Comparison of ENCODE assay signal across 2 cellular contexts in the genomic region with DNA sequence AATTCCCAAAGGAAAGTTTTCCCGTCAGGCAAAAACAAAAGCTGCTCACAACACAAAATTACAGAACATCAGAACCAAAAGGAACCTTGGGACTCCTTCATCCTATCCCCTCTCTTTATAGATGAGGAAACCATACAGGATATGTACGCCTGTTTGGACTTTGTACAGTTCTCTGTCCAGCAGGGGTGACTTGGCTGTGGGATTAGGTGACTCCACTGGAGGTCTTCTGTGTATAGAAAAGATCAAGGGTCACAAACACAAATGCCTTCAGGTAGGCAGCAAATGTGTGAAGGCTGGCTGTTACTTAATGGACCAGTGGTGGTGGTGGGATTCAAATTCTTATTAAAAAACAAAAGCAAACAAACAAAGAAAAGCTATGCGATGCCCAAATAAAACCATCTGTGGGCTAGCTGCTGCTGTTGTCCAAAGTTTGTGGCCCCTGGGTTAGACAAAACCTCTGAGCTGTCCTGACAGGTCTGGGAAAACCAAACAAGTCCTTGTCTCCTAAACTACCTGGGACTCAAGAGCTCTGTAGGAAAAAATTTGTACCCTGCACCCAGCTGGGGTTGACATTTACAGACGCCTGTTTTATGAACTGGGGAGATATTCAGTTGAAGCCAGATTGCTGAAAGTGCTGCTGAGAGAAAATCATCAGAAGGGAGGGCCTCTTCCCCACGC.
TF ChIP-seq lines count a peak whose summit lies in the region.

No MANE protein-coding gene starts in this region.

TF ChIP-seq in A549, 52 proteins besides CTCF, POLR2A, EP300 and RAD21 (continued from another document):
- TF ChIP-seq, protein P1, sequence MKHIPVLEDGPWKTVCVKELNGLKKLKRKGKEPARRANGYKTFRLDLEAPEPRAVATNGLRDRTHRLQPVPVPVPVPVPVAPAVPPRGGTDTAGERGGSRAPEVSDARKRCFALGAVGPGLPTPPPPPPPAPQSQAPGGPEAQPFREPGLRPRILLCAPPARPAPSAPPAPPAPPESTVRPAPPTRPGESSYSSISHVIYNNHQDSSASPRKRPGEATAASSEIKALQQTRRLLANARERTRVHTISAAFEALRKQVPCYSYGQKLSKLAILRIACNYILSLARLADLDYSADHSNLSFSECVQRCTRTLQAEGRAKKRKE (CRISPR knock-in tag; IDR thresholded peaks at IDR 0.05; ENCODE audit: low read depth) = no peak
- no peak for TF ChIP-seq NFE2L2 (conservative IDR thresholded peaks at IDR 0.05; ENCODE audit: low read length)
- TF ChIP-seq, protein P2, sequence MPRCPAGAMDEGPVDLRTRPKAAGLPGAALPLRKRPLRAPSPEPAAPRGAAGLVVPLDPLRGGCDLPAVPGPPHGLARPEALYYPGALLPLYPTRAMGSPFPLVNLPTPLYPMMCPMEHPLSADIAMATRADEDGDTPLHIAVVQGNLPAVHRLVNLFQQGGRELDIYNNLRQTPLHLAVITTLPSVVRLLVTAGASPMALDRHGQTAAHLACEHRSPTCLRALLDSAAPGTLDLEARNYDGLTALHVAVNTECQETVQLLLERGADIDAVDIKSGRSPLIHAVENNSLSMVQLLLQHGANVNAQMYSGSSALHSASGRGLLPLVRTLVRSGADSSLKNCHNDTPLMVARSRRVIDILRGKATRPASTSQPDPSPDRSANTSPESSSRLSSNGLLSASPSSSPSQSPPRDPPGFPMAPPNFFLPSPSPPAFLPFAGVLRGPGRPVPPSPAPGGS (IDR thresholded peaks at IDR 0.05) = no peak
- no peak for TF ChIP-seq SMC3 (IDR thresholded peaks at IDR 0.05)
TF ChIP-seq in A549: peak in this region for 0.

TF ChIP-seq in GM23338, 12 proteins besides CTCF, POLR2A, EP300 and RAD21 (continued from another document):
- TF ChIP-seq ZNF114 (CRISPR knock-in tag; IDR thresholded peaks at IDR 0.05) (no peak), EZH2phosphoT487 (IDR thresholded peaks at IDR 0.05; ENCODE audit: unreplicated experiment) (no peak), POLR2AphosphoS5 (IDR thresholded peaks at IDR 0.05; ENCODE audit: low read depth) (no peak), ZNF331 (CRISPR knock-in tag; IDR thresholded peaks at IDR 0.05; ENCODE audit: low read depth) (no peak), CREB1 (CRISPR knock-in tag; IDR thresholded peaks at IDR 0.05; ENCODE audit: low read depth) (no peak)
- TF ChIP-seq, protein P3, sequence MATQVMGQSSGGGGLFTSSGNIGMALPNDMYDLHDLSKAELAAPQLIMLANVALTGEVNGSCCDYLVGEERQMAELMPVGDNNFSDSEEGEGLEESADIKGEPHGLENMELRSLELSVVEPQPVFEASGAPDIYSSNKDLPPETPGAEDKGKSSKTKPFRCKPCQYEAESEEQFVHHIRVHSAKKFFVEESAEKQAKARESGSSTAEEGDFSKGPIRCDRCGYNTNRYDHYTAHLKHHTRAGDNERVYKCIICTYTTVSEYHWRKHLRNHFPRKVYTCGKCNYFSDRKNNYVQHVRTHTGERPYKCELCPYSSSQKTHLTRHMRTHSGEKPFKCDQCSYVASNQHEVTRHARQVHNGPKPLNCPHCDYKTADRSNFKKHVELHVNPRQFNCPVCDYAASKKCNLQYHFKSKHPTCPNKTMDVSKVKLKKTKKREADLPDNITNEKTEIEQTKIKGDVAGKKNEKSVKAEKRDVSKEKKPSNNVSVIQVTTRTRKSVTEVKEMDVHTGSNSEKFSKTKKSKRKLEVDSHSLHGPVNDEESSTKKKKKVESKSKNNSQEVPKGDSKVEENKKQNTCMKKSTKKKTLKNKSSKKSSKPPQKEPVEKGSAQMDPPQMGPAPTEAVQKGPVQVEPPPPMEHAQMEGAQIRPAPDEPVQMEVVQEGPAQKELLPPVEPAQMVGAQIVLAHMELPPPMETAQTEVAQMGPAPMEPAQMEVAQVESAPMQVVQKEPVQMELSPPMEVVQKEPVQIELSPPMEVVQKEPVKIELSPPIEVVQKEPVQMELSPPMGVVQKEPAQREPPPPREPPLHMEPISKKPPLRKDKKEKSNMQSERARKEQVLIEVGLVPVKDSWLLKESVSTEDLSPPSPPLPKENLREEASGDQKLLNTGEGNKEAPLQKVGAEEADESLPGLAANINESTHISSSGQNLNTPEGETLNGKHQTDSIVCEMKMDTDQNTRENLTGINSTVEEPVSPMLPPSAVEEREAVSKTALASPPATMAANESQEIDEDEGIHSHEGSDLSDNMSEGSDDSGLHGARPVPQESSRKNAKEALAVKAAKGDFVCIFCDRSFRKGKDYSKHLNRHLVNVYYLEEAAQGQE (IDR thresholded peaks at IDR 0.05; ENCODE audit: unreplicated experiment) = no peak
- TF ChIP-seq, protein P4, sequence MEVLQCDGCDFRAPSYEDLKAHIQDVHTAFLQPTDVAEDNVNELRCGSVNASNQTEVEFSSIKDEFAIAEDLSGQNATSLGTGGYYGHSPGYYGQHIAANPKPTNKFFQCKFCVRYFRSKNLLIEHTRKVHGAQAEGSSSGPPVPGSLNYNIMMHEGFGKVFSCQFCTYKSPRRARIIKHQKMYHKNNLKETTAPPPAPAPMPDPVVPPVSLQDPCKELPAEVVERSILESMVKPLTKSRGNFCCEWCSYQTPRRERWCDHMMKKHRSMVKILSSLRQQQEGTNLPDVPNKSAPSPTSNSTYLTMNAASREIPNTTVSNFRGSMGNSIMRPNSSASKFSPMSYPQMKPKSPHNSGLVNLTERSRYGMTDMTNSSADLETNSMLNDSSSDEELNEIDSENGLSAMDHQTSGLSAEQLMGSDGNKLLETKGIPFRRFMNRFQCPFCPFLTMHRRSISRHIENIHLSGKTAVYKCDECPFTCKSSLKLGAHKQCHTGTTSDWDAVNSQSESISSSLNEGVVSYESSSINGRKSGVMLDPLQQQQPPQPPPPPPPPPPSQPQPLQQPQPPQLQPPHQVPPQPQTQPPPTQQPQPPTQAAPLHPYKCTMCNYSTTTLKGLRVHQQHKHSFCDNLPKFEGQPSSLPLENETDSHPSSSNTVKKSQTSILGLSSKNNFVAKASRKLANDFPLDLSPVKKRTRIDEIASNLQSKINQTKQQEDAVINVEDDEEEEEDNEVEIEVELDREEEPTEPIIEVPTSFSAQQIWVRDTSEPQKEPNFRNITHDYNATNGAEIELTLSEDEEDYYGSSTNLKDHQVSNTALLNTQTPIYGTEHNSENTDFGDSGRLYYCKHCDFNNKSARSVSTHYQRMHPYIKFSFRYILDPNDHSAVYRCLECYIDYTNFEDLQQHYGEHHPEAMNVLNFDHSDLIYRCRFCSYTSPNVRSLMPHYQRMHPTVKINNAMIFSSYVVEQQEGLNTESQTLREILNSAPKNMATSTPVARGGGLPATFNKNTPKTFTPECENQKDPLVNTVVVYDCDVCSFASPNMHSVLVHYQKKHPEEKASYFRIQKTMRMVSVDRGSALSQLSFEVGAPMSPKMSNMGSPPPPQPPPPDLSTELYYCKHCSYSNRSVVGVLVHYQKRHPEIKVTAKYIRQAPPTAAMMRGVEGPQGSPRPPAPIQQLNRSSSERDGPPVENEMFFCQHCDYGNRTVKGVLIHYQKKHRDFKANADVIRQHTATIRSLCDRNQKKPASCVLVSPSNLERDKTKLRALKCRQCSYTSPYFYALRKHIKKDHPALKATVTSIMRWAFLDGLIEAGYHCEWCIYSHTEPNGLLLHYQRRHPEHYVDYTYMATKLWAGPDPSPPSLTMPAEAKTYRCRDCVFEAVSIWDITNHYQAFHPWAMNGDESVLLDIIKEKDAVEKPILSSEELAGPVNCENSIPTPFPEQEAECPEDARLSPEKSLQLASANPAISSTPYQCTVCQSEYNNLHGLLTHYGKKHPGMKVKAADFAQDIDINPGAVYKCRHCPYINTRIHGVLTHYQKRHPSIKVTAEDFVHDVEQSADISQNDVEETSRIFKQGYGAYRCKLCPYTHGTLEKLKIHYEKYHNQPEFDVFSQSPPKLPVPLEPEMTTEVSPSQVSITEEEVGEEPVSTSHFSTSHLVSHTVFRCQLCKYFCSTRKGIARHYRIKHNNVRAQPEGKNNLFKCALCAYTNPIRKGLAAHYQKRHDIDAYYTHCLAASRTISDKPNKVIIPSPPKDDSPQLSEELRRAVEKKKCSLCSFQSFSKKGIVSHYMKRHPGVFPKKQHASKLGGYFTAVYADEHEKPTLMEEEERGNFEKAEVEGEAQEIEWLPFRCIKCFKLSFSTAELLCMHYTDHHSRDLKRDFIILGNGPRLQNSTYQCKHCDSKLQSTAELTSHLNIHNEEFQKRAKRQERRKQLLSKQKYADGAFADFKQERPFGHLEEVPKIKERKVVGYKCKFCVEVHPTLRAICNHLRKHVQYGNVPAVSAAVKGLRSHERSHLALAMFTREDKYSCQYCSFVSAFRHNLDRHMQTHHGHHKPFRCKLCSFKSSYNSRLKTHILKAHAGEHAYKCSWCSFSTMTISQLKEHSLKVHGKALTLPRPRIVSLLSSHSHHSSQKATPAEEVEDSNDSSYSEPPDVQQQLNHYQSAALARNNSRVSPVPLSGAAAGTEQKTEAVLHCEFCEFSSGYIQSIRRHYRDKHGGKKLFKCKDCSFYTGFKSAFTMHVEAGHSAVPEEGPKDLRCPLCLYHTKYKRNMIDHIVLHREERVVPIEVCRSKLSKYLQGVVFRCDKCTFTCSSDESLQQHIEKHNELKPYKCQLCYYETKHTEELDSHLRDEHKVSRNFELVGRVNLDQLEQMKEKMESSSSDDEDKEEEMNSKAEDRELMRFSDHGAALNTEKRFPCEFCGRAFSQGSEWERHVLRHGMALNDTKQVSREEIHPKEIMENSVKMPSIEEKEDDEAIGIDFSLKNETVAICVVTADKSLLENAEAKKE (CRISPR knock-in tag; IDR thresholded peaks at IDR 0.05) = no peak
